In the genomic region with DNA sequence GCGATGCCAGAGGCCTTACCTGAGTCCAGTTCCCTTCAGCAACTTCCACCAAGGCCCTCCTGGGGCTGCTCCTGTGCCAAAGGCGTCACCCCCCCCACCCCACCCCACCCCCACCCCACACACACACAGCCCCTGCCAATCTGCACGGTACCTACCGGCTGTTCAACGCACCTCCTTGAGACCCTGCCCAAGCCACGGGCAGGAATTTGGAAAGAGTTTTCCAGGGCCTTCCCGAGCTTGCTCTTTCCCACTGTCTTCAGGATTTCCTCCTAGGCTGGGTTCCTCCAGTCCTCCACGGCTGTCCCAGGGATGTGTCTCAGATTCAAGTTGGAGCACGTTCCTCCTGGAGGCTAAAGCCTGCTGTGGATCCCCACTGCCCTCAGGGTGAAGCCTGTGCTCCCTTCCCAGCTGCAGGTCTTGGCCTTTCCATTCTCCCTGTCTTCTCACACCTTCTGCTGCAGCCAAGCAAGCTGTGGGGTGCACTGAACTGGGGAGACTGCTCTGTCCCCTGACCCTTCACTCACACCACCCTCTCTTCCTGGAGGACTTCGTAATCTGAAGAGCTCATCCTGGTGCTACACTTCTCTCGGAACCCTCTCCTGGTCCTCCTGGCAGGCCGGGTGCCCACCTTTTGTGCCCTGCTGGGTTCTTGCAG, we compare ENCODE assay signal across 13 cellular contexts. TPM values are rescaled to one million over a fixed set of nuclear protein-coding genes. Genes with fewer than 3 reads are reported as not detected.
DNase-seq lines count a peak whose midpoint lies in the region; ATAC-seq and TF ChIP-seq lines count a peak whose summit lies in the region.
"Had no signal": no experiment of that assay in that cellular context is flagged by ENCODE, and none has a peak within 500 bp of the region (broad histone marks: within the 10 kb centered on the region; RNA-seq: fewer than 3 reads in every experiment).

No MANE protein-coding gene starts in this region.

- peak overlapping the region; percentile 77; the same call in 1 of the 2 replicates for H3K56ac ChIP-seq in IMR-90 (ENCODE audit: extremely low read depth, insufficient read depth, low read length)

- peaks cover 21% of the 10 kb centered on the region for H3K4me1 ChIP-seq in IMR-90 (ENCODE audit: control insufficient read depth, insufficient read depth, low read length)
- no peaks in the 10 kb centered on the region for H3K4me1 ChIP-seq in BE2C
- H3K4me1 ChIP-seq: parathyroid adenoma had no signal

- WGBS in IMR-90 (ENCODE audit: extremely low coverage in 2 of 2, insufficient read length in 1 of 2), 2 experiments: 95% methylated on average over 6 of the region's 12 CpGs; no CpG with 5 or more reads in 1 of the 2 experiments

- H3K9me3 ChIP-seq in IMR-90 (ENCODE audit: control insufficient read depth, insufficient read depth, low read length) (no peaks in the 10 kb centered on the region), BE2C (no peaks in the 10 kb centered on the region)

- no TSS peak for BruUV-seq in IMR-90 (replicated peaks; lab: Mats Ljungman, UMichigan)

- peak overlapping the region; percentile 98 for H4K91ac ChIP-seq in IMR-90 (ENCODE audit: insufficient read depth, low read depth, low read length)

- peak overlapping the region; percentile 42 for H2BK5ac ChIP-seq in IMR-90 (ENCODE audit: low read depth, low read length, poor library complexity, severe bottlenecking)

- H3K27ac Mint-ChIP-seq in central memory CD8-positive, alpha-beta T cell (ENCODE audit: low read depth): peak overlapping the region; percentile 89
- peak overlapping the region; percentile 26 for H3K27ac Mint-ChIP-seq in stimulated activated naive B cell treated with anti-CD40 and anti-IgM and Interleukin-4, amounts not matched to agents 10 μg/mL and 1 μg/mL and 100 μg/mL, for 72 hours
- H3K27ac Mint-ChIP-seq in activated CD4-positive, alpha-beta T cell treated with anti-CD3 and anti-CD28 coated beads, Interleukin-2, amount 10 ng/mL, durations not matched to agents 24 days and 14 days: no peak overlapping the region
- H3K27ac Mint-ChIP-seq in activated T-cell treated with anti-CD3 and anti-CD28 coated beads, Interleukin-2, amount 50 U/mL, for 72 hours: no peak overlapping the region
- H3K27ac Mint-ChIP-seq: activated B cell treated with CpG ODN at 0.5 μM for 24 hours; stimulated activated naive CD8-positive, alpha-beta T cell treated with anti-CD3 and anti-CD28 coated beads, Interleukin-15, Interleukin-2, amounts not matched to agents 100 ng/mL and 50 ng/mL, for 24 hours had no signal

- peak overlapping the region; percentile 100 for H3K23ac ChIP-seq in IMR-90 (ENCODE audit: low read depth, low read length)

- intact Hi-C loops in IMR-90 (cut with micrococcal nuclease): no loop called here
- intact Hi-C loops in activated CD4-positive, alpha-beta T cell treated with anti-CD3 and anti-CD28 coated beads, Interleukin-2, amount 10 ng/mL, durations not matched to agents 24 days and 14 days (cut with micrococcal nuclease): no loop called here

- H3K36me3 ChIP-seq in IMR-90 (ENCODE audit: control insufficient read depth, insufficient read depth, low read length) (no peaks in the 10 kb centered on the region), BE2C (no peaks in the 10 kb centered on the region)

- H3K4ac ChIP-seq in IMR-90 (ENCODE audit: low read depth, low read length): peak overlapping the region; percentile 99

- peaks cover 21% of the 10 kb centered on the region for H3K4me1 Mint-ChIP-seq in central memory CD8-positive, alpha-beta T cell
- H3K4me1 Mint-ChIP-seq in stimulated activated naive B cell treated with anti-CD40 and anti-IgM and Interleukin-4, amounts not matched to agents 10 μg/mL and 1 μg/mL and 100 μg/mL, for 72 hours: peaks cover 0 to 3% of the 10 kb centered on the region in 2 donors
- H3K4me1 Mint-ChIP-seq in activated CD4-positive, alpha-beta T cell treated with anti-CD3 and anti-CD28 coated beads, Interleukin-2, amount 10 ng/mL, durations not matched to agents 24 days and 14 days: peaks cover 3% of the 10 kb centered on the region
- peaks cover 6% of the 10 kb centered on the region for H3K4me1 Mint-ChIP-seq in activated T-cell treated with anti-CD3 and anti-CD28 coated beads, Interleukin-2, amount 50 U/mL, for 72 hours (ENCODE audit: low read depth)
- H3K4me1 Mint-ChIP-seq: activated B cell treated with CpG ODN at 0.5 μM for 24 hours had no signal

- TF ChIP-seq RAD21 in IMR-90 (IDR thresholded peaks at IDR 0.05; ENCODE audit: low read length): no peak

- peaks cover 0 to 6% of the 10 kb centered on the region in 2 experiments; a peak in 1 of 4 replicates for H3K79me1 ChIP-seq in IMR-90 (ENCODE audit: low read depth in 1 of 2, low read length in 2 of 2)

- TF ChIP-seq CTCF in IMR-90 (conservative IDR thresholded peaks at IDR 0.05; ENCODE audit: low read depth, low read length): no peak
- no peak for TF ChIP-seq CTCF in BE2C (IDR thresholded peaks at IDR 0.05; ENCODE audit: low read depth, low read length)

- H3K14ac ChIP-seq in IMR-90 (replicated peaks; ENCODE audit: low read depth, low read length): peak overlapping the region; percentile 99

- H2BK20ac ChIP-seq in IMR-90 (ENCODE audit: low read depth, low read length): peak overlapping the region; percentile 97

- CTCF ChIA-PET in IMR-90 (lab: Yijun Ruan, JAX): interaction anchor here (0.6 kb wide), 1 partner anchor 894 kb away, joined by 5 read pairs; no protein-coding TSS in a partner anchor

- no peaks in the 10 kb centered on the region for H4K20me1 ChIP-seq in IMR-90 (ENCODE audit: insufficient read depth, low read length)

- in situ Hi-C loops in IMR-90 (cut with MboI; ENCODE audit: low sequenced_read_pairs): no loop called here

- ATAC-seq in IMR-90 (ENCODE audit: low read depth) (no peak), GM21576 (IDR thresholded peaks at IDR 0.05; ENCODE audit: unreplicated experiment) (no peak)
- ATAC-seq in central memory CD8-positive, alpha-beta T cell (replicated peaks; ENCODE audit: extremely low read depth, poor library complexity, severe bottlenecking): no peak
- no peak for ATAC-seq in stimulated activated naive B cell treated with anti-CD40 and anti-IgM and Interleukin-4, amounts not matched to agents 10 μg/mL and 1 μg/mL and 100 μg/mL, for 72 hours (replicated peaks)
- ATAC-seq in activated T-cell treated with anti-CD3 and anti-CD28 coated beads, Interleukin-2, amount 50 U/mL, for 72 hours (replicated peaks in 1 of 2): no peak

- H3K9me3 Mint-ChIP-seq in central memory CD8-positive, alpha-beta T cell: no peaks in the 10 kb centered on the region
- no peaks in the 10 kb centered on the region for H3K9me3 Mint-ChIP-seq in stimulated activated naive B cell treated with anti-CD40 and anti-IgM and Interleukin-4, amounts not matched to agents 10 μg/mL and 1 μg/mL and 100 μg/mL, for 72 hours
- no peaks in the 10 kb centered on the region for H3K9me3 Mint-ChIP-seq in activated CD4-positive, alpha-beta T cell treated with anti-CD3 and anti-CD28 coated beads, Interleukin-2, amount 10 ng/mL, durations not matched to agents 24 days and 14 days
- no peaks in the 10 kb centered on the region for H3K9me3 Mint-ChIP-seq in activated T-cell treated with anti-CD3 and anti-CD28 coated beads, Interleukin-2, amount 50 U/mL, for 72 hours
- H3K9me3 Mint-ChIP-seq: activated B cell treated with CpG ODN at 0.5 μM for 24 hours; stimulated activated naive CD8-positive, alpha-beta T cell treated with anti-CD3 and anti-CD28 coated beads, Interleukin-15, Interleukin-2, amounts not matched to agents 100 ng/mL and 50 ng/mL, for 24 hours had no signal

- peak overlapping the region; percentile 66 for H3K18ac ChIP-seq in IMR-90 (ENCODE audit: low read depth, low read length)

- POLR2A ChIA-PET in IMR-90 (lab: Charles Lee; ENCODE audit: unreplicated experiment): no interaction called here

- H3K4me3 ChIP-seq in IMR-90 (ENCODE audit: insufficient read depth, low read depth, low read length) (no peak overlapping the region), BE2C (ENCODE audit: low read depth, low read length) (no peak overlapping the region)

- peak overlapping the region; percentile 19; the same call in 1 of the 2 replicates for H3K9ac ChIP-seq in IMR-90 (ENCODE audit: low read depth, low read length)
- H3K9ac ChIP-seq: parathyroid adenoma had no signal

- no peak for DNase-seq in IMR-90
- no peak for DNase-seq in central memory CD8-positive, alpha-beta T cell (ENCODE audit: low spot score in 2 of 2)
- peak; percentile 69 for DNase-seq in mesenteric fat pad (ENCODE audit: low spot score)
- DNase-seq in stimulated activated naive B cell treated with anti-CD40 and anti-IgM and Interleukin-4, amounts not matched to agents 10 μg/mL and 1 μg/mL and 100 μg/mL, for 72 hours: no peak
- DNase-seq in activated CD4-positive, alpha-beta T cell treated with anti-CD3 and anti-CD28 coated beads, Interleukin-2, amount 10 ng/mL, durations not matched to agents 24 days and 14 days: no peak
- DNase-seq in BE2C: no peak
- DNase-seq in activated T-cell treated with anti-CD3 and anti-CD28 coated beads, Interleukin-2, amount 50 U/mL, for 72 hours: no peak
- DNase-seq: activated B cell treated with CpG ODN at 0.5 μM for 24 hours, dermis blood vessel endothelial cell, NCI-H1436 had no signal

- H2AK9ac ChIP-seq in IMR-90 (replicated peaks; ENCODE audit: low read depth, low read length, poor library complexity): peak overlapping the region; percentile 59

- peak overlapping the region; percentile 59 for H3K27ac ChIP-seq in IMR-90 (ENCODE audit: insufficient read depth, low read length)
- H3K27ac ChIP-seq: parathyroid adenoma had no signal

- H3K27me3 Mint-ChIP-seq in central memory CD8-positive, alpha-beta T cell: peaks cover 41% of the 10 kb centered on the region
- no peaks in the 10 kb centered on the region for H3K27me3 Mint-ChIP-seq in stimulated activated naive B cell treated with anti-CD40 and anti-IgM and Interleukin-4, amounts not matched to agents 10 μg/mL and 1 μg/mL and 100 μg/mL, for 72 hours
- no peaks in the 10 kb centered on the region for H3K27me3 Mint-ChIP-seq in activated CD4-positive, alpha-beta T cell treated with anti-CD3 and anti-CD28 coated beads, Interleukin-2, amount 10 ng/mL, durations not matched to agents 24 days and 14 days
- H3K27me3 Mint-ChIP-seq in activated T-cell treated with anti-CD3 and anti-CD28 coated beads, Interleukin-2, amount 50 U/mL, for 72 hours (ENCODE audit: low read depth): no peaks in the 10 kb centered on the region
- H3K27me3 Mint-ChIP-seq: activated B cell treated with CpG ODN at 0.5 μM for 24 hours; stimulated activated naive CD8-positive, alpha-beta T cell treated with anti-CD3 and anti-CD28 coated beads, Interleukin-15, Interleukin-2, amounts not matched to agents 100 ng/mL and 50 ng/mL, for 24 hours had no signal

- no peak for TF ChIP-seq POLR2A in IMR-90 (IDR thresholded peaks at IDR 0.05; ENCODE audit: low read depth, low read length)

- peak overlapping the region; percentile 99 for H2BK120ac ChIP-seq in IMR-90 (ENCODE audit: low read depth, low read length)

- dilution Hi-C loops in IMR-90 (cut with HindIII; ENCODE audit: low sequenced_read_pairs, unreplicated experiment): no loop called here

- peak overlapping the region; percentile 77 for H4K5ac ChIP-seq in IMR-90 (ENCODE audit: low read depth, low read length)

- no peak overlapping the region for H3K4me2 ChIP-seq in IMR-90 (ENCODE audit: low read depth, low read length)

- H3K27me3 ChIP-seq in IMR-90 (ENCODE audit: control insufficient read depth, insufficient read depth, low read length) (no peaks in the 10 kb centered on the region), BE2C (no peaks in the 10 kb centered on the region)

- H3K4me3 Mint-ChIP-seq in central memory CD8-positive, alpha-beta T cell: peak overlapping the region; percentile 56
- H3K4me3 Mint-ChIP-seq in stimulated activated naive B cell treated with anti-CD40 and anti-IgM and Interleukin-4, amounts not matched to agents 10 μg/mL and 1 μg/mL and 100 μg/mL, for 72 hours: no peak overlapping the region
- no peak overlapping the region for H3K4me3 Mint-ChIP-seq in activated CD4-positive, alpha-beta T cell treated with anti-CD3 and anti-CD28 coated beads, Interleukin-2, amount 10 ng/mL, durations not matched to agents 24 days and 14 days
- no peak overlapping the region for H3K4me3 Mint-ChIP-seq in activated T-cell treated with anti-CD3 and anti-CD28 coated beads, Interleukin-2, amount 50 U/mL, for 72 hours
- H3K4me3 Mint-ChIP-seq: activated B cell treated with CpG ODN at 0.5 μM for 24 hours; stimulated activated naive CD8-positive, alpha-beta T cell treated with anti-CD3 and anti-CD28 coated beads, Interleukin-15, Interleukin-2, amounts not matched to agents 100 ng/mL and 50 ng/mL, for 24 hours had no signal

- peak overlapping the region; percentile 61 to 88; a peak in 3 of 4 replicates for H4K8ac ChIP-seq in IMR-90 (ENCODE audit: low read depth in 2 of 2, low read length in 2 of 2)

- peak overlapping the region; percentile 80 for H2AFZ ChIP-seq in IMR-90 (replicated peaks; ENCODE audit: low read length, poor library complexity)
- H2AFZ ChIP-seq: parathyroid adenoma had no signal

- peaks cover 15% of the 10 kb centered on the region for H3K9me1 ChIP-seq in IMR-90 (ENCODE audit: insufficient read depth, low read length)

- H2AK5ac ChIP-seq in IMR-90 (ENCODE audit: low read depth, low read length): peak overlapping the region; percentile 100

- H3K36me3 Mint-ChIP-seq in central memory CD8-positive, alpha-beta T cell (ENCODE audit: insufficient read depth): peaks cover 8% of the 10 kb centered on the region
- no peaks in the 10 kb centered on the region for H3K36me3 Mint-ChIP-seq in stimulated activated naive B cell treated with anti-CD40 and anti-IgM and Interleukin-4, amounts not matched to agents 10 μg/mL and 1 μg/mL and 100 μg/mL, for 72 hours
- no peaks in the 10 kb centered on the region for H3K36me3 Mint-ChIP-seq in activated CD4-positive, alpha-beta T cell treated with anti-CD3 and anti-CD28 coated beads, Interleukin-2, amount 10 ng/mL, durations not matched to agents 24 days and 14 days (ENCODE audit: low read depth)
- H3K36me3 Mint-ChIP-seq in activated T-cell treated with anti-CD3 and anti-CD28 coated beads, Interleukin-2, amount 50 U/mL, for 72 hours (ENCODE audit: insufficient read depth in 2 of 2): no peaks in the 10 kb centered on the region

- H2BK15ac ChIP-seq in IMR-90 (ENCODE audit: low read depth, low read length): peak overlapping the region; percentile 95; the same call in 2 of the 3 replicates

RNA-seq across cellular contexts. Expression of a gene that starts 54.8 kb away (rescaled TPM):
- 29.7 and 29.9 TPM in 2 replicates for total RNA-seq in IMR-90 (2012; rRNA removed)
- polyA plus RNA-seq in IMR-90 (2012; rRNA removed): 36.9 and 39.7 TPM in 2 replicates
- polyA plus RNA-seq in IMR-90 (2012; cell fraction: cytosol; rRNA removed): 22.1 and 48.3 TPM in 2 replicates
- polyA plus RNA-seq in IMR-90 (2012; cell fraction: nucleus; rRNA removed; ENCODE audit: low replicate concordance): 21.0 and 34.4 TPM in 2 replicates
- total RNA-seq in mesenteric fat pad: 38.4 TPM
- total RNA-seq in activated CD4-positive, alpha-beta T cell treated with anti-CD3 and anti-CD28 coated beads, Interleukin-2, amount 10 ng/mL, durations not matched to agents 24 days and 14 days: 20.1 and 22.0 TPM in 2 replicates
- 35.2 TPM for polyA plus RNA-seq in BE2C (2012; ENCODE audit: insufficient read depth, insufficient read length, low read depth)
- 10 to 100 TPM; 10.6 to 11.3 TPM for total RNA-seq in activated T-cell treated with anti-CD3 and anti-CD28 coated beads, Interleukin-2, amount 50 U/mL, for 72 hours

Comparison
In these comparisons a context has a peak if more than half of its experiments do, and no peak if none do; other contexts are left out.
1. H3K27ac Mint-ChIP-seq: peak in central memory CD8-positive, alpha-beta T cell (single experiment) and stimulated activated naive B cell treated with anti-CD40 and anti-IgM and Interleukin-4, amounts not matched to agents 10 μg/mL and 1 μg/mL and 100 μg/mL, for 72 hours (single experiment); none in activated CD4-positive, alpha-beta T cell treated with anti-CD3 and anti-CD28 coated beads, Interleukin-2, amount 10 ng/mL, durations not matched to agents 24 days and 14 days (single experiment) and activated T-cell treated with anti-CD3 and anti-CD28 coated beads, Interleukin-2, amount 50 U/mL, for 72 hours (single experiment).